17 cellular contexts compared by ENCODE assay signal in the genomic region with DNA sequence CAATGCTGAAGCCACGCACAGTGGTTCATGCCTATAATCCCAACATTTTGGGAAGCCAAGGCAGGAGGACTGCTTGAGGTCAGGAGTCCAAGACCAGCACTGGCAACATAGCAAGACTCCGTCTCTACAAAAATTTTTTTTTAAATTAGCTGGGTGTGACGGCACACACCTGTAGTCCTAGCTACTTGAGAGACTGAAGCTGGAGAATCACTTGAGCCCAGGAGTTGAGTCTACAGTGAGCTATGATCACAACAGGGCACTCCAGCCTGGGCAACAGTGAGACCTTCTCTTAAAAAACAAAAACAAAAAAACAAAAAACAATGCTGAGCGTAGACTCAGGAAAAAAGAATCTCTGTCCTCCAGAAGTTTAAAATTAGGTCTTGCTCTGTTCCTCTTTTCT. TPM values are rescaled to one million over a fixed set of nuclear protein-coding genes. Genes with fewer than 3 reads are reported as not detected.
DNase-seq lines count a peak whose midpoint lies in the region; ATAC-seq and TF ChIP-seq lines count a peak whose summit lies in the region.
"Had no signal": no experiment of that assay in that cellular context is flagged by ENCODE, and none has a peak within 500 bp of the region (broad histone marks: within the 10 kb centered on the region; RNA-seq: fewer than 3 reads in every experiment).

No MANE protein-coding gene starts in this region.

- POLR2A ChIA-PET in OCI-LY7 (lab: Charles Lee): interaction anchor here (0.6 to 1.8 kb wide), 9 partner anchors 9 to 132 kb away, joined by 3 to 7 read pairs (median 3); no protein-coding TSS in a partner anchor

- CTCF ChIA-PET in OCI-LY7 (lab: Charles Lee; ENCODE audit: unreplicated experiment): no interaction called here

- peak overlapping the region; percentile 68 for H3K4me2 ChIP-seq in OCI-LY7 (ENCODE audit: low read length)

- H3K9me3 Mint-ChIP-seq in activated naive CD8-positive, alpha-beta T cell (ENCODE audit: low read depth): no peaks in the 10 kb centered on the region
- no peaks in the 10 kb centered on the region for H3K9me3 Mint-ChIP-seq in activated naive CD8-positive, alpha-beta T cell treated with anti-CD3 and anti-CD28 coated beads for 36 hours
- H3K9me3 Mint-ChIP-seq: HFFc6 had no signal

- peaks cover 100% of the 10 kb centered on the region for H3K79me2 ChIP-seq in OCI-LY7 (ENCODE audit: insufficient read depth, low read depth, low read length)

- intact Hi-C loops in OCI-LY7 (cut with micrococcal nuclease; ENCODE audit: unreplicated experiment) (no loop called here), Right ventricle myocardium inferior (cut with DNase I) (no loop called here)

- TF ChIP-seq CTCF in OCI-LY7 (conservative IDR thresholded peaks at IDR 0.05; ENCODE audit: low read length): no peak

- peak overlapping the region; percentile 31 for H3K27ac Mint-ChIP-seq in activated naive CD8-positive, alpha-beta T cell
- no peak overlapping the region for H3K27ac Mint-ChIP-seq in activated naive CD8-positive, alpha-beta T cell treated with anti-CD3 and anti-CD28 coated beads for 36 hours

- BruUV-seq in OCI-LY7 (replicated peaks; lab: Mats Ljungman, UMichigan): no TSS peak

- H3K4me1 Mint-ChIP-seq in activated naive CD8-positive, alpha-beta T cell (ENCODE audit: low read depth): peaks cover 84% of the 10 kb centered on the region
- peaks cover 71% of the 10 kb centered on the region for H3K4me1 Mint-ChIP-seq in activated naive CD8-positive, alpha-beta T cell treated with anti-CD3 and anti-CD28 coated beads for 36 hours

- H3K27me3 Mint-ChIP-seq in activated naive CD8-positive, alpha-beta T cell: no peaks in the 10 kb centered on the region
- H3K27me3 Mint-ChIP-seq in activated naive CD8-positive, alpha-beta T cell treated with anti-CD3 and anti-CD28 coated beads for 36 hours: no peaks in the 10 kb centered on the region

- no peaks in the 10 kb centered on the region for H3K9me2 ChIP-seq in OCI-LY7 (ENCODE audit: insufficient read depth, low read length)

- peaks cover 13% of the 10 kb centered on the region for H3K36me3 Mint-ChIP-seq in activated naive CD8-positive, alpha-beta T cell
- H3K36me3 Mint-ChIP-seq in activated naive CD8-positive, alpha-beta T cell treated with anti-CD3 and anti-CD28 coated beads for 36 hours: peaks cover 69% of the 10 kb centered on the region

- no peak overlapping the region for H2AFZ ChIP-seq in OCI-LY7 (ENCODE audit: low read length)

- peaks cover 99% of the 10 kb centered on the region for H3K36me3 ChIP-seq in OCI-LY7 (ENCODE audit: insufficient read depth, low read length)

- no peaks in the 10 kb centered on the region for H3K27me3 ChIP-seq in layer of hippocampus (ENCODE audit: control insufficient read depth, insufficient read depth, low read length)

- peaks cover 84% of the 10 kb centered on the region for H3K4me1 ChIP-seq in OCI-LY7 (ENCODE audit: insufficient read depth, low read length, poor library complexity, severe bottlenecking)

- peak overlapping the region; percentile 56 for H3K27ac ChIP-seq in OCI-LY7 (ENCODE audit: low read depth, low read length, poor library complexity, severe bottlenecking)
- peak overlapping the region; percentile 32 for H3K27ac ChIP-seq in layer of hippocampus (ENCODE audit: low read depth, low read length)

- H3K4me3 Mint-ChIP-seq in activated naive CD8-positive, alpha-beta T cell: peak overlapping the region; percentile 27
- no peak overlapping the region for H3K4me3 Mint-ChIP-seq in activated naive CD8-positive, alpha-beta T cell treated with anti-CD3 and anti-CD28 coated beads for 36 hours
- H3K4me3 Mint-ChIP-seq: HFFc6 had no signal

- H3K4me3 ChIP-seq in OCI-LY7 (ENCODE audit: low read depth, low read length, poor library complexity, severe bottlenecking): peak overlapping the region; percentile 20
- H3K4me3 ChIP-seq: lower lobe of right lung had no signal

- no peak for DNase-seq in activated naive CD8-positive, alpha-beta T cell treated with anti-CD3 and anti-CD28 coated beads for 36 hours
- DNase-seq in OCI-LY7 (ENCODE audit: low spot score) (peak; percentile 59), ureter (ENCODE audit: low spot score) (no peak), Right ventricle myocardium inferior (ENCODE audit: missing footprints) (no peak)
- DNase-seq: activated CD4-positive, alpha-beta T cell treated with anti-CD3 and anti-CD28 coated beads for 48 hours; activated naive CD4-positive, alpha-beta T cell treated with Interleukin-2 at 50 U/mL for 16 hours; HFFc6; islet precursor cell; lower lobe of right lung; NCI-H2029 treated with DMSO at 0.1 percent for 48 hours; NCI-H446 treated with DMSO at 0.1 percent for 48 hours; right cardiac atrium; stimulated activated naive CD4-positive, alpha-beta T cell treated with Interleukin-2 at 50 U/mL for 16 hours had no signal

- ATAC-seq in Right ventricle myocardium inferior (no peak), GM18502 (IDR thresholded peaks at IDR 0.05; ENCODE audit: poor library complexity, unreplicated experiment) (no peak), GM21447 (IDR thresholded peaks at IDR 0.05; ENCODE audit: unreplicated experiment) (no peak)
- ATAC-seq: lower lobe of right lung, right cardiac atrium had no signal

- no peaks in the 10 kb centered on the region for H3K9me3 ChIP-seq in OCI-LY7 (ENCODE audit: low read length)
- H3K9me3 ChIP-seq: lower lobe of right lung had no signal

- peaks cover 57% of the 10 kb centered on the region for H4K20me1 ChIP-seq in OCI-LY7 (ENCODE audit: insufficient read depth, low read length)

RNA-seq across cellular contexts. Expression of a gene that starts 6.1 kb away (rescaled TPM):
- 10 to 100 TPM; 53.8 to 54.2 TPM for total RNA-seq in activated naive CD8-positive, alpha-beta T cell treated with anti-CD3 and anti-CD28 coated beads for 36 hours
- total RNA-seq in OCI-LY7 (2014; rRNA removed; shearing (Covaris generic)): 70.6 and 76.5 TPM in 2 replicates
- total RNA-seq in OCI-LY7 (2022): 136 and 141 TPM in 2 replicates
- total RNA-seq in ureter: 48.1 TPM
- 22.1 TPM for total RNA-seq in Right ventricle myocardium inferior
